Comparison of ENCODE assay signal across 16 cellular contexts in the genomic region with DNA sequence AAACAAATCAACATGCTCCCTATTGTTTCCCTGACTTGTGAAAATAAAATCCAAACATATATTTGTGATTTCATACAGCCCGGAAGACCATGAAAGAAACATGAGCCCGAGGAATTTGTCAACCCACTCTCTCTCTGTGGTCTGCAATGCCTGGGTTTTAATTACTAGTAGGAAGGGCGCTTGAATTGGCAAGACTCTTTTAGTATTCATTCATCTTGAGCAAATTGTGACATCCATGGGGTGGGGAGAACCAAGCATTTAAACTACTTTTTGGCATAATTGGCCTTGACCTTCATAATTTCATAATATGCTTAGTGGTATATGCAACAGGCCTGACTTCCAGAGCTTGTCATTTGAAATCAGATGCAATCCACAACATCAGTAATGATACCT.
DNase-seq lines count a peak whose midpoint lies in the region; ATAC-seq lines count a peak whose summit lies in the region.
"Had no signal": no experiment of that assay in that cellular context is flagged by ENCODE, and none has a peak within 500 bp of the region (broad histone marks: within the 10 kb centered on the region; RNA-seq: fewer than 3 reads in every experiment).

No MANE protein-coding gene starts in this region.

- peak overlapping the region; percentile 18; the same call in 1 of the 2 replicates for H3K27ac ChIP-seq in HUES6 (ENCODE audit: low read depth, low read length)
- peak overlapping the region; percentile 88 for H3K27ac ChIP-seq in subcutaneous abdominal adipose tissue (ENCODE audit: low read depth, low read length)

- H3K4me3 ChIP-seq in HUES6 (ENCODE audit: low read depth, low read length) (no peak overlapping the region), subcutaneous abdominal adipose tissue (ENCODE audit: low read depth in 1 of 5, low read length in 5 of 5) (no peak overlapping the region)

- H3K36me3 ChIP-seq in HUES6 (ENCODE audit: control insufficient read depth, insufficient read depth, low read length) (no peaks in the 10 kb centered on the region), subcutaneous abdominal adipose tissue (ENCODE audit: control insufficient read depth in 5 of 5, insufficient read depth in 5 of 5, low read length in 5 of 5) (no peaks in the 10 kb centered on the region)

- peaks cover 24% of the 10 kb centered on the region for H3K4me1 ChIP-seq in HUES6 (ENCODE audit: control insufficient read depth, insufficient read depth, low read length)
- peaks cover 0 to 30% (median 27%) of the 10 kb centered on the region in 5 donors for H3K4me1 ChIP-seq in subcutaneous abdominal adipose tissue (ENCODE audit: control insufficient read depth in 5 of 5, insufficient read depth in 5 of 5, low read length in 5 of 5)

- H3K27me3 ChIP-seq in HUES6 (ENCODE audit: control insufficient read depth, insufficient read depth, low read length) (no peaks in the 10 kb centered on the region), subcutaneous abdominal adipose tissue (ENCODE audit: control insufficient read depth in 5 of 5, insufficient read depth in 4 of 5, low read length in 5 of 5) (no peaks in the 10 kb centered on the region)

- H3K9me3 ChIP-seq in HUES6 (ENCODE audit: control insufficient read depth, insufficient read depth, low read depth, low read length) = no peaks in the 10 kb centered on the region
- no peaks in the 10 kb centered on the region for H3K9me3 ChIP-seq in subcutaneous abdominal adipose tissue (ENCODE audit: control insufficient read depth in 5 of 5, low read length in 5 of 5)

- DNase-seq in dedifferentiated amniotic fluid mesenchymal stem cell (ENCODE audit: extremely low spot score) (peak; percentile 27), left kidney (ENCODE audit: low read depth, low spot score) (peak; percentile 64), NCI-H524 treated with DMSO at 0.1 percent for 48 hours (lab: John Stamatoyannopoulos, UW) (no peak)
- no peak for DNase-seq in activated T-cell treated with anti-CD3 and anti-CD28 coated beads, Interleukin-2, amount 50 U/mL, for 1 hour
- DNase-seq: DMS79 treated with DMSO at 0.1 percent for 48 hours; NCI-H1092 treated with DMSO at 0.1 percent for 48 hours; NCI-H146; NCI-H2029 treated with DMSO at 0.1 percent for 48 hours; NCI-H2171; NCI-H446; NK-92 treated with Interleukin-12 subunit alpha and Interleukin-12 subunit beta, amount 100 ng/mL, for 24 hours; SHP77 treated with DMSO at 0.1 percent for 48 hours had no signal

- H3K9ac ChIP-seq in HUES6 (ENCODE audit: low read length) (peak overlapping the region; percentile 21), subcutaneous abdominal adipose tissue (ENCODE audit: low read length in 5 of 5) (no peak overlapping the region)

- no peak for ATAC-seq in GM21381 (IDR thresholded peaks at IDR 0.05; ENCODE audit: unreplicated experiment)
- ATAC-seq: HCT116 had no signal

Comparison
In these comparisons a context has a peak if more than half of its experiments do, and no peak if none do; other contexts are left out.
1. DNase-seq: peak in dedifferentiated amniotic fluid mesenchymal stem cell (single experiment) and left kidney (single experiment); none in NCI-H524 treated with DMSO at 0.1 percent for 48 hours (single experiment) and activated T-cell treated with anti-CD3 and anti-CD28 coated beads, Interleukin-2, amount 50 U/mL, for 1 hour (single experiment).